In the genomic region with DNA sequence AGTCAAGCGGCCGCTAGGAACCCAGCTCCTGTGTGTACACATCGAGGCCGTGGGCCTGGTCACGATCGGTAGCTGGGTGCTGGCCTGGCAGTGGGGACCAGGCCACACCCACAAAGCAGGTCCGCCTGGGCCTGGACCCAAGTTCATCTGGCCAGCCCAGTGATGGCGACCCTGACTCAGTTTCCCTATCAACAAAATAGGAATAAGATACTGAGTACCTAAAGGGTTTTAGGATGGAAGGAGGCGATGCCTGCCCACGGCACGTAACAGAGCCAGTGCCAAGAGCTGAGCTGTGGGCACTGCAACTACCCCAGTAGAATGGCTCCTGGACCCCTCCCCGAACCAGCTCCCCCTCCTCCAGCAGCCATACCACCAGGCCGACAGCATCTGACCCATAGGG, we compare ENCODE assay signal across 29 cellular contexts.
"Had no signal": no experiment of that assay in that cellular context is flagged by ENCODE, and none has a peak within 500 bp of the region (broad histone marks: within the 10 kb centered on the region; RNA-seq: fewer than 3 reads in every experiment).

No MANE protein-coding gene starts in this region.

- H3K27ac Mint-ChIP-seq: dendritic cell treated with granulocyte-macrophage colony-stimulating factor and Interleukin-4, amounts not matched to agents 40 ng/mL and 50 ng/mL, for 4 days; effector memory CD8-positive, alpha-beta T cell; endodermal cell had no signal

- H3K4me3 Mint-ChIP-seq: dendritic cell treated with granulocyte-macrophage colony-stimulating factor and Interleukin-4, amounts not matched to agents 40 ng/mL and 50 ng/mL, for 4 days; effector memory CD8-positive, alpha-beta T cell; endodermal cell had no signal

- ATAC-seq: effector memory CD8-positive, alpha-beta T cell; esophagus mucosa; foreskin keratinocyte; gastrocnemius medialis; gastroesophageal sphincter; heart left ventricle; heart right ventricle had no signal

- H3K9me3 ChIP-seq: colonic mucosa, esophagus muscularis mucosa, esophagus squamous epithelium, gastrocnemius medialis, gastroesophageal sphincter, heart left ventricle, heart right ventricle had no signal

- H3K4me1 Mint-ChIP-seq: endodermal cell had no signal

- DNase-seq: colonic mucosa; cortex of kidney; dermis blood vessel endothelial cell; dorsolateral prefrontal cortex; effector CD4-positive, alpha-beta T cell; effector CD8-positive, alpha-beta T cell; effector memory CD4-positive, alpha-beta T cell; effector memory CD8-positive, alpha-beta T cell; endodermal cell; erythroblast; esophagus squamous epithelium; foreskin fibroblast; foreskin keratinocyte; foreskin melanocyte; gastrocnemius medialis; glutamatergic neuron; head of caudate nucleus; heart left ventricle; heart right ventricle had no signal

- H3K27me3 ChIP-seq: colonic mucosa, dorsolateral prefrontal cortex, foreskin keratinocyte, gastrocnemius medialis, gastroesophageal sphincter, heart left ventricle, heart right ventricle had no signal

- FAIRE-seq: colon, endometrium, endothelial cell of umbilical vein, frontal cortex had no signal

- H3K4me3 ChIP-seq: colonic mucosa, coronary artery, dorsolateral prefrontal cortex, esophagus muscularis mucosa, esophagus squamous epithelium, gastrocnemius medialis, gastroesophageal sphincter, heart left ventricle, heart right ventricle had no signal

- H3K9me3 Mint-ChIP-seq: dendritic cell treated with granulocyte-macrophage colony-stimulating factor and Interleukin-4, amounts not matched to agents 40 ng/mL and 50 ng/mL, for 4 days; effector memory CD8-positive, alpha-beta T cell had no signal

- H3K36me3 ChIP-seq: colonic mucosa, esophagus muscularis mucosa, esophagus squamous epithelium, gastrocnemius medialis, gastroesophageal sphincter, heart left ventricle, heart right ventricle had no signal

- H3K27me3 Mint-ChIP-seq: dendritic cell treated with granulocyte-macrophage colony-stimulating factor and Interleukin-4, amounts not matched to agents 40 ng/mL and 50 ng/mL, for 4 days; effector memory CD8-positive, alpha-beta T cell had no signal

- H3K27ac ChIP-seq: colonic mucosa, coronary artery, dorsolateral prefrontal cortex, epithelial cell of prostate, esophagus muscularis mucosa, esophagus squamous epithelium, foreskin keratinocyte, gastrocnemius medialis, gastroesophageal sphincter, heart left ventricle, heart right ventricle had no signal

- H3K4me1 ChIP-seq: colonic mucosa, esophagus muscularis mucosa, esophagus squamous epithelium, foreskin keratinocyte, gastrocnemius medialis, gastroesophageal sphincter, heart left ventricle, heart right ventricle had no signal
